ENCODE assay signal across 8 cellular contexts in the genomic region with DNA sequence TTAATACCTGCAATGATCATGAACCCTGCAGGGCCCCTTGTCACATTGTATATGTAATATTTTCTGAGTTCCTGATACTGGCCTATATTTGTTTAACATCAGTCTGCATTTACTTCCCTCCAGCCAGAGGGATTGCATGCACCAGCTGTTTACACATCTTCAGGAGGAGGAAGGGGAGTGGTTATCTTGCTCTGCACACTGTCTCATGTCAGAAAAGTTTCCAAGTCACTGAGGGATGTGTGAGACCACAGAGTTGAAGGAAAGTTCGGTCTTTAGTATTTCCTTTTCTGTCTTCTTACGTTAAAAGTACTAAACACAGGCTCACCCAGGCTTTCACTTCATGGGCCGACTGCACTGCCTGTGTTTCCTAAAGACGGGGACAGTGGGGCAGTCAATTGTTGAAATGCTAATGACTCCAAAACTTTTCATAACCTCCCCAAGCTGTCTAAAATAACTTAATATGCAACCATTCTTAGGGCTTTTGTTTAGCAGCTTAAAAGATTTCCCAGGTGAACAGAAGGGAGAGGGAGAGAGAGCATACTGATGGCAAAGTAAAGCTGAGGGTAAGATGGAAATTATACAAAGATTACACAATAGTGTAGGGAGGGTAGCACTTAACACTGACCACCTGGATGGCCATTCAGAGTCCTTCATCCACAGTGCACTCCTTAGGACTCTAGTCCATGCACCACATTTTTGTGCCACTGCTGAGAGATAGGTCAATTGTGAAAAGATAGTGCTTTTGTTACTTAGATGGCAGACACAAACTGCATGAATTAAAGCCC.
DNase-seq lines count a peak whose midpoint lies in the region; ATAC-seq and TF ChIP-seq lines count a peak whose summit lies in the region.

No MANE protein-coding gene starts in this region.

- TF ChIP-seq CTCF in choroid plexus epithelial cell (conservative IDR thresholded peaks at IDR 0.05; ENCODE audit: low read depth, low read length) (no peak), progenitor cell of endocrine pancreas (IDR thresholded peaks at IDR 0.05; ENCODE audit: unreplicated experiment) (no peak), ascending aorta (IDR thresholded peaks at IDR 0.05) (no peak)

- DNase-seq in KBM-7, result peak; percentile 62
- peak; percentile 57 for DNase-seq in choroid plexus epithelial cell (ENCODE audit: low read depth)
- no peak for DNase-seq in progenitor cell of endocrine pancreas (ENCODE audit: low spot score, unreplicated experiment)
- DNase-seq in NCI-H187 treated with DMSO at 0.1 percent for 48 hours (lab: John Stamatoyannopoulos, UW), result no peak
- no peak for DNase-seq in OCI-M2 (lab: John Stamatoyannopoulos, UW; ENCODE audit: unreplicated experiment)
- no peak for DNase-seq in ascending aorta (ENCODE audit: low spot score in 2 of 2)
- DNase-seq in effector CD4-positive, alpha-beta T cell, result no peak

- H3K4me3 Mint-ChIP-seq in progenitor cell of endocrine pancreas (ENCODE audit: low read depth), result no peak overlapping the region

- H3K27ac ChIP-seq in ascending aorta, result no peak overlapping the region

- intact Hi-C loops in ascending aorta (cut with DNase I), result no loop called here

- H3K27me3 Mint-ChIP-seq in progenitor cell of endocrine pancreas, result peaks cover 2% of the 10 kb centered on the region

- no peaks in the 10 kb centered on the region for H3K36me3 ChIP-seq in ascending aorta

- peak; percentile 67 for ATAC-seq in GM19328 (IDR thresholded peaks at IDR 0.05; ENCODE audit: unreplicated experiment)

- H3K27ac Mint-ChIP-seq in progenitor cell of endocrine pancreas, result peak overlapping the region; percentile 49

- no peak overlapping the region for H3K4me3 ChIP-seq in choroid plexus epithelial cell (ENCODE audit: low read depth, low read length)
- no peak overlapping the region for H3K4me3 ChIP-seq in ascending aorta

- no peaks in the 10 kb centered on the region for H3K9me3 Mint-ChIP-seq in progenitor cell of endocrine pancreas (ENCODE audit: low read depth)

- H3K27me3 ChIP-seq in ascending aorta, result no peaks in the 10 kb centered on the region

- H3K4me1 ChIP-seq in ascending aorta, result no peaks in the 10 kb centered on the region

- H3K36me3 Mint-ChIP-seq in progenitor cell of endocrine pancreas (ENCODE audit: insufficient read depth), result no peaks in the 10 kb centered on the region

- no peaks in the 10 kb centered on the region for H3K9me3 ChIP-seq in ascending aorta

- H3K4me1 Mint-ChIP-seq in progenitor cell of endocrine pancreas (ENCODE audit: low read depth), result peaks cover 5% of the 10 kb centered on the region

- in situ Hi-C loops in KBM-7 (cut with MboI; ENCODE audit: low pct_unique_long_range_greater_than_20kb, low sequenced_read_pairs), result no loop called here

Comparison
In these comparisons a context has a peak if more than half of its experiments do, and no peak if none do; other contexts are left out.
1. DNase-seq: peak in KBM-7 (single experiment) and choroid plexus epithelial cell (single experiment); none in progenitor cell of endocrine pancreas (single experiment), NCI-H187 treated with DMSO at 0.1 percent for 48 hours (single experiment), OCI-M2 (single experiment), ascending aorta (0 of 2) and effector CD4-positive, alpha-beta T cell (single experiment).